24 cellular contexts compared by ENCODE assay signal in genomic region chr3:126438186-126438585, GRCh38. TPM values are rescaled to one million over a fixed set of nuclear protein-coding genes. Genes with fewer than 3 reads are reported as not detected.
DNase-seq lines count a peak whose midpoint lies in the region; ATAC-seq, FAIRE-seq and TF ChIP-seq lines count a peak whose summit lies in the region.
"Had no signal": no experiment of that assay in that cellular context is flagged by ENCODE, and none has a peak within 500 bp of the region (broad histone marks: within the 10 kb centered on the region; RNA-seq: fewer than 3 reads in every experiment).

No MANE protein-coding gene starts in this region.

- intact Hi-C loops in right lobe of liver (cut with DNase I), result no loop called here
- intact Hi-C loops in HepG2 (cut with micrococcal nuclease; ENCODE audit: unreplicated experiment), result no loop called here
- intact Hi-C loops in posterior vena cava (cut with DNase I), result no loop called here

- H2AFZ ChIP-seq in SK-N-SH (ENCODE audit: low read depth), result no peak overlapping the region
- no peak overlapping the region for H2AFZ ChIP-seq in HepG2 (ENCODE audit: low read length)
- H2AFZ ChIP-seq: GM23248 had no signal

- in situ Hi-C loops in HepG2 (cut with HindIII; ENCODE audit: extremely low pct_ligation_motif_present, low pct_unique_long_range_greater_than_20kb), result no loop called here

- no peaks in the 10 kb centered on the region for H3K9me2 ChIP-seq in SK-N-SH

- POLR2A ChIA-PET in SK-N-SH (lab: Yijun Ruan, JAX), result no interaction called here
- POLR2A ChIA-PET in HepG2 (lab: Yijun Ruan, JAX), result no interaction called here

- H4K20me1 ChIP-seq in SK-N-SH (ENCODE audit: insufficient read depth) (no peaks in the 10 kb centered on the region), HepG2 (ENCODE audit: insufficient read depth, low read length) (no peaks in the 10 kb centered on the region)

- H3K79me2 ChIP-seq in SK-N-SH (ENCODE audit: insufficient read depth) (no peaks in the 10 kb centered on the region), HepG2 (ENCODE audit: insufficient read depth, low read length) (no peaks in the 10 kb centered on the region)

- H3K36me3 ChIP-seq in SK-N-SH (replicated peaks in 1 of 2; ENCODE audit: control insufficient read depth in 1 of 2, insufficient read depth in 2 of 2, low read length in 1 of 2), result peaks cover 0 to 21% of the 10 kb centered on the region in 2 experiments
- peaks cover 0 to 24% (median 11%) of the 10 kb centered on the region in 4 donors for H3K36me3 ChIP-seq in right lobe of liver
- peaks cover 12 to 48% of the 10 kb centered on the region in 2 experiments; a peak in 4 of 5 replicates for H3K36me3 ChIP-seq in HepG2 (replicated peaks in 1 of 2; ENCODE audit: control insufficient read depth in 1 of 2, insufficient read depth in 2 of 2, low read length in 2 of 2)
- H3K36me3 ChIP-seq: HAP-1 had no signal

- TF ChIP-seq RAD21 in SK-N-SH (IDR thresholded peaks at IDR 0.05; ENCODE audit: low read length) (no peak), HepG2 (CRISPR knock-in tag; IDR thresholded peaks at IDR 0.05) (no peak)

- H3K27ac ChIP-seq in SK-N-SH (ENCODE audit: low read depth in 2 of 2, low read length in 1 of 2) (no peak overlapping the region), right lobe of liver (no peak overlapping the region), HepG2 (ENCODE audit: extremely low read length, insufficient read depth, low read length) (no peak overlapping the region)
- H3K27ac ChIP-seq: 22Rv1; BLaER1 treated with 17β-estradiol and CSF1 and Interleukin-3, amounts not matched to agents 10 nM and 100 nM; GM23248; RWPE1 had no signal

- no peak for FAIRE-seq in HepG2 (lab: Jason Lieb, UNC)
- FAIRE-seq: GM12891 had no signal

- peaks cover 0 to 31% of the 10 kb centered on the region in 2 experiments; a peak in 1 of 4 replicates for H3K4me1 ChIP-seq in SK-N-SH (ENCODE audit: control insufficient read depth in 1 of 2, insufficient read depth in 2 of 2, low read depth in 1 of 2, low read length in 1 of 2)
- peaks cover 0 to 16% (median 0%) of the 10 kb centered on the region in 4 donors for H3K4me1 ChIP-seq in right lobe of liver
- H3K4me1 ChIP-seq in HepG2 (ENCODE audit: insufficient read depth, low read length), result no peaks in the 10 kb centered on the region
- H3K4me1 ChIP-seq: Caco-2, HAP-1 had no signal

- H3F3A ChIP-seq in SK-N-SH (replicated peaks; ENCODE audit: insufficient read depth), result no peaks in the 10 kb centered on the region

- H3K4me2 ChIP-seq in SK-N-SH (no peak overlapping the region), HepG2 (ENCODE audit: low read depth, low read length) (no peak overlapping the region)
- H3K4me2 ChIP-seq: BLaER1 treated with 17β-estradiol and CSF1 and Interleukin-3, amounts not matched to agents 10 nM and 100 nM had no signal

- no peak for TF ChIP-seq POLR2A in right lobe of liver (IDR thresholded peaks at IDR 0.05)
- TF ChIP-seq POLR2A in HepG2 (IDR thresholded peaks at IDR 0.05; ENCODE audit: insufficient read depth in 1 of 2, low read depth in 2 of 2, low read length in 2 of 2), result no peak

- H3K9me3 ChIP-seq in SK-N-SH, result no peaks in the 10 kb centered on the region
- no peaks in the 10 kb centered on the region for H3K9me3 ChIP-seq in right lobe of liver
- no peaks in the 10 kb centered on the region for H3K9me3 ChIP-seq in HepG2 (ENCODE audit: low read length)
- H3K9me3 ChIP-seq: BLaER1 treated with 17β-estradiol and CSF1 and Interleukin-3, amounts not matched to agents 10 nM and 100 nM; Caco-2; HAP-1 had no signal

- no peak overlapping the region for H3K9ac ChIP-seq in SK-N-SH
- no peak overlapping the region for H3K9ac ChIP-seq in HepG2 (ENCODE audit: insufficient read depth, low read depth, low read length)
- H3K9ac ChIP-seq: BLaER1 treated with 17β-estradiol and CSF1 and Interleukin-3, amounts not matched to agents 10 nM and 100 nM; GM23248 had no signal

- no peak overlapping the region for H3K4me3 ChIP-seq in SK-N-SH (ENCODE audit: low read depth in 2 of 2, low read length in 1 of 2)
- H3K4me3 ChIP-seq in right lobe of liver, result no peak overlapping the region
- H3K4me3 ChIP-seq in HepG2 (replicated peaks in 1 of 3; ENCODE audit: insufficient read depth in 1 of 3, low read depth in 2 of 3, low read length in 3 of 3), result no peak overlapping the region
- H3K4me3 ChIP-seq: BLaER1 treated with 17β-estradiol and CSF1 and Interleukin-3, amounts not matched to agents 10 nM and 100 nM; GM23248; HAP-1 had no signal

- no peaks in the 10 kb centered on the region for H3K27me3 ChIP-seq in SK-N-SH (ENCODE audit: insufficient read depth)
- H3K27me3 ChIP-seq in right lobe of liver, result no peaks in the 10 kb centered on the region
- H3K27me3 ChIP-seq in HepG2 (ENCODE audit: control insufficient read depth in 1 of 2, insufficient read depth in 2 of 2, low read length in 2 of 2), result no peaks in the 10 kb centered on the region
- H3K27me3 ChIP-seq: BLaER1 treated with 17β-estradiol and CSF1 and Interleukin-3, amounts not matched to agents 10 nM and 100 nM had no signal

- WGBS in SK-N-SH (ENCODE audit: low lambda C conversion rate), result 85% methylated on average over 5 of the region's 8 CpGs
- WGBS in right lobe of liver (ENCODE audit: insufficient coverage, low coverage, low lambda C conversion rate, missing lambda C conversion rate), result 100% methylated on average over 2 of the region's 8 CpGs
- 94% methylated on average over 8 of the region's 8 CpGs for WGBS in HepG2 (ENCODE audit: low lambda C conversion rate)

- DNase-seq in SK-N-SH (peak; percentile 16), right lobe of liver (peak in 2 of 3 donors; percentile 30 to 46), HepG2 (ENCODE audit: low spot score) (no peak), posterior vena cava (ENCODE audit: low spot score) (peak; percentile 64), DMS53 (lab: John Stamatoyannopoulos, UW) (no peak), A172 (ENCODE audit: low spot score) (no peak)
- DNase-seq: Caco-2; CD4-positive, alpha-beta memory T cell; GM23248; Kasumi-1; NCI-H1417 treated with DMSO at 0.1 percent for 48 hours; NCI-H1930; NCI-H226; NCI-H510A treated with DMSO at 0.1 percent for 48 hours; NCI-H748 treated with DMSO at 0.1 percent for 48 hours had no signal

- no TSS peak for BruUV-seq in HepG2 (replicated peaks; lab: Mats Ljungman, UMichigan)

- CTCF ChIA-PET in SK-N-SH (lab: Yijun Ruan, JAX) (no interaction called here), HepG2 (lab: Yijun Ruan, JAX; ENCODE audit: low intra/inter-chr PET ratio, low total read pairs) (no interaction called here)

- ATAC-seq in SK-N-SH treated with all-trans-retinoic acid at 6 μM for 48 hours (no peak), right lobe of liver (no peak), HepG2 (no peak), GM21528 (IDR thresholded peaks at IDR 0.05; ENCODE audit: low FRiP score, unreplicated experiment) (no peak)

- TF ChIP-seq EP300 in SK-N-SH (IDR thresholded peaks at IDR 0.05; ENCODE audit: borderline replicate concordance in 1 of 2, low read depth in 1 of 2, low read length in 1 of 2), result no peak
- TF ChIP-seq EP300 in HepG2 (IDR thresholded peaks at IDR 0.05; ENCODE audit: low read depth in 2 of 2, low read length in 2 of 2), result no peak
- no peak for TF ChIP-seq EP300 in HepG2 (CRISPR knock-in tag; IDR thresholded peaks at IDR 0.05; ENCODE audit: borderline replicate concordance)

- no peak for TF ChIP-seq CTCF in SK-N-SH (IDR thresholded peaks at IDR 0.05)
- TF ChIP-seq CTCF in right lobe of liver (IDR thresholded peaks at IDR 0.05), result no peak
- TF ChIP-seq CTCF in HepG2 (CRISPR knock-in tag; IDR thresholded peaks at IDR 0.05), result no peak

RNA-seq across cellular contexts. Expression of gene ZXDC, which starts 37.5 kb away (rescaled TPM):
- polyA plus RNA-seq in SK-N-SH (2012; rRNA removed) (8.5 and 9.1 TPM in 2 replicates), HepG2 (2011; rRNA removed) (17.6 and 22.1 TPM in 2 replicates)
- 4.4 and 6.4 TPM in 2 replicates for polyA plus RNA-seq in SK-N-SH (2012; cell fraction: cytosol; rRNA removed)
- polyA plus RNA-seq in SK-N-SH (2012; cell fraction: nucleus; rRNA removed), result 25.7 and 27.7 TPM in 2 replicates
- total RNA-seq in right lobe of liver (10 to 100 TPM; 16.4 to 30.2 (median 24.0) TPM), HepG2 (2016; rRNA removed; fragmentation: Illumina TruSeq; extraction: Trizol) (14.7 and 21.2 TPM in 2 replicates), posterior vena cava (10 to 100 TPM; 26.8 to 26.9 TPM)
- 3.8 and 5.1 TPM in 2 replicates for total RNA-seq in HepG2 (2016; cell fraction: cytosol; rRNA removed; fragmentation: Illumina TruSeq; extraction: Trizol; ENCODE audit: low read depth)
- 14.1 and 20.6 TPM in 2 replicates for total RNA-seq in HepG2 (2016; cell fraction: insoluble cytoplasmic fraction; rRNA removed; fragmentation: Illumina TruSeq; extraction: Trizol)
- total RNA-seq in HepG2 (2016; cell fraction: membrane; rRNA removed; fragmentation: Illumina TruSeq; extraction: Trizol), result 8.3 and 8.6 TPM in 2 replicates
- total RNA-seq in HepG2 (2016; cell fraction: nucleus; rRNA removed; fragmentation: Illumina TruSeq; extraction: Trizol), result 34.2 and 37.1 TPM in 2 replicates
- polyA plus RNA-seq in HepG2 (2011; cell fraction: cytosol; rRNA removed), result 11.0 and 12.5 TPM in 2 replicates
- 66.1 and 66.9 TPM in 2 replicates for polyA plus RNA-seq in HepG2 (2011; cell fraction: nucleus; rRNA removed)
- polyA plus RNA-seq in HepG2 (2012), result 15.7 and 19.2 TPM in 2 replicates
- 1.2 TPM in 2 replicates for polyA plus RNA-seq in HepG2 (2016; cell fraction: cytosol; fragmentation: Illumina TruSeq; extraction: Trizol; ENCODE audit: low read depth)
- polyA plus RNA-seq in HepG2 (2016; cell fraction: insoluble cytoplasmic fraction; fragmentation: Illumina TruSeq; extraction: Trizol; ENCODE audit: low read depth), result 9.6 and 12.3 TPM in 2 replicates
- 2.8 TPM in 2 replicates for polyA plus RNA-seq in HepG2 (2016; cell fraction: membrane; fragmentation: Illumina TruSeq; extraction: Trizol; ENCODE audit: low read depth)
- polyA plus RNA-seq in HepG2 (2016; cell fraction: nucleus; fragmentation: Illumina TruSeq; extraction: Trizol; ENCODE audit: insufficient read depth, low read depth), result 46.7 and 52.0 TPM in 2 replicates
- 30.7 and 49.9 TPM in 2 replicates for polyA minus RNA-seq in HepG2 (2011; rRNA and poly(A)+ RNA removed; ENCODE audit: low replicate concordance)
- polyA minus RNA-seq in HepG2 (2011; cell fraction: cytosol; rRNA and poly(A)+ RNA removed), result 19.2 and 20.2 TPM in 2 replicates
- polyA minus RNA-seq in HepG2 (2011; cell fraction: nucleus; rRNA and poly(A)+ RNA removed), result 69.8 and 75.6 TPM in 2 replicates
- total RNA-seq in A172 (2014; rRNA removed; shearing (Covaris generic)), result 19.2 and 24.0 TPM in 2 replicates

RNA-seq across cellular contexts. Expression of gene CFAP100, which starts 43.5 kb away (rescaled TPM):
- polyA plus RNA-seq in SK-N-SH (2012; rRNA removed) (not detected in 2 replicates), HepG2 (2011; rRNA removed) (0.32 and 0.63 TPM in 2 replicates)
- polyA plus RNA-seq in SK-N-SH (2012; cell fraction: cytosol; rRNA removed), result not detected in 2 replicates
- not detected in 2 replicates for polyA plus RNA-seq in SK-N-SH (2012; cell fraction: nucleus; rRNA removed)
- total RNA-seq in right lobe of liver (not detected), HepG2 (2016; rRNA removed; fragmentation: Illumina TruSeq; extraction: Trizol) (0.36 TPM in 1 of 2 replicates, not detected in the other), posterior vena cava (not detected)
- total RNA-seq in HepG2 (2016; cell fraction: cytosol; rRNA removed; fragmentation: Illumina TruSeq; extraction: Trizol; ENCODE audit: low read depth), result not detected in 2 replicates
- 0.43 TPM in 1 of 2 replicates, not detected in the other for total RNA-seq in HepG2 (2016; cell fraction: insoluble cytoplasmic fraction; rRNA removed; fragmentation: Illumina TruSeq; extraction: Trizol)
- total RNA-seq in HepG2 (2016; cell fraction: membrane; rRNA removed; fragmentation: Illumina TruSeq; extraction: Trizol), result not detected in 2 replicates
- not detected in 2 replicates for total RNA-seq in HepG2 (2016; cell fraction: nucleus; rRNA removed; fragmentation: Illumina TruSeq; extraction: Trizol)
- polyA plus RNA-seq in HepG2 (2011; cell fraction: cytosol; rRNA removed), result 0.58 and 0.59 TPM in 2 replicates
- polyA plus RNA-seq in HepG2 (2011; cell fraction: nucleus; rRNA removed), result 0.42 and 0.63 TPM in 2 replicates
- polyA plus RNA-seq in HepG2 (2012), result 0.09 and 1.1 TPM in 2 replicates
- not detected in 2 replicates for polyA plus RNA-seq in HepG2 (2016; cell fraction: cytosol; fragmentation: Illumina TruSeq; extraction: Trizol; ENCODE audit: low read depth)
- polyA plus RNA-seq in HepG2 (2016; cell fraction: insoluble cytoplasmic fraction; fragmentation: Illumina TruSeq; extraction: Trizol; ENCODE audit: low read depth), result 0.30 TPM in 1 of 2 replicates, not detected in the other
- polyA plus RNA-seq in HepG2 (2016; cell fraction: membrane; fragmentation: Illumina TruSeq; extraction: Trizol; ENCODE audit: low read depth), result not detected in 2 replicates
- polyA plus RNA-seq in HepG2 (2016; cell fraction: nucleus; fragmentation: Illumina TruSeq; extraction: Trizol; ENCODE audit: insufficient read depth, low read depth), result not detected in 2 replicates
- 0.12 TPM in 1 of 2 replicates, not detected in the other for polyA minus RNA-seq in HepG2 (2011; rRNA and poly(A)+ RNA removed; ENCODE audit: low replicate concordance)
- 1.1 TPM in 1 of 2 replicates, not detected in the other for polyA minus RNA-seq in HepG2 (2011; cell fraction: cytosol; rRNA and poly(A)+ RNA removed)
- not detected in 2 replicates for polyA minus RNA-seq in HepG2 (2011; cell fraction: nucleus; rRNA and poly(A)+ RNA removed)
- total RNA-seq in A172 (2014; rRNA removed; shearing (Covaris generic)), result not detected in 2 replicates
- total RNA-seq: Caco-2; CD4-positive, alpha-beta memory T cell; G401; GM23248; MCF 10A had no signal
- polyA plus RNA-seq: CD4-positive, alpha-beta memory T cell; GM23248 had no signal

Comparison
In these comparisons a context has a peak if more than half of its experiments do, and no peak if none do; other contexts are left out.
1. DNase-seq: peak in SK-N-SH (single experiment), right lobe of liver (2 of 3) and posterior vena cava (single experiment); none in HepG2 (single experiment), DMS53 (single experiment) and A172 (single experiment).